16 cellular contexts compared by ENCODE assay signal in the genomic region with DNA sequence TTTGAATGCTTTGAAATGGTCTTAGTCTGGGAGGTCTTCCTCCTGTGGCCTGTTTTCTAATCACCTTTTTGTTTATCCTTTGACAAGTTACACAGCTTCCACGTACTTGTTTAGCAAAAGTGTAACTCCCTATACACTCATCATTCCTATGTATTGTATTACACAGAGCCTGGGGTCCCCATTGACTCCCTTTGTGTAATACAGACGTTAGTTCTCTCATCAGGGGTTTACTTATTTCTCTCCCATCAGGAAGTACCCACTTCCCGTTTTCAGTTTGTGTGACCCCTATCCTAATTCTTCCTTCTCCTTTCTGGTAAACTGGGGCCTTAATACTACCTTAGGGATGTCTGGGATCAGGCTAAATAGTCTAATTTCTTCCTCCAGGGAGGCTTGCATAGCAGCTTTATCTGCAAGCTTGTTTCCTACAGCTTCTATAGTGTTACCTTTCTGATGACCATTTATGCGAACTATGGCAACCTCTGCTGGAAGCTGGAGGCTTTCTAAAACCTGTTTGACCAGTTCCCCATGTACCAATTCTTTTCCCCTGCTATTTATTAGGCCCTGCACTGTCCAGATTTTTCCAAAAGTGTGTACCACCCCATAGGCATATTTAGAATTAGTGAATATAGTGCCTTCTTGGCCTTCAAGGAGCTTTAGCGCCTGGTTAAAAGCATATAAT. TPM values are rescaled to one million over a fixed set of nuclear protein-coding genes. Genes with fewer than 3 reads are reported as not detected.
DNase-seq lines count a peak whose midpoint lies in the region; ATAC-seq, FAIRE-seq and TF ChIP-seq lines count a peak whose summit lies in the region.
"Had no signal": no experiment of that assay in that cellular context is flagged by ENCODE, and none has a peak within 500 bp of the region (broad histone marks: within the 10 kb centered on the region; RNA-seq: fewer than 3 reads in every experiment).

No MANE protein-coding gene starts in this region.

- DNase-seq in NOMO-1 treated with DMSO at 0.1 percent for 48 hours (lab: John Stamatoyannopoulos, UW; ENCODE audit: unreplicated experiment): peak; percentile 54
- DNase-seq in NOMO-1 treated with dmso at 0.1 percent for 144 hours (lab: John Stamatoyannopoulos, UW; ENCODE audit: unreplicated experiment): no peak
- peak; percentile 62 for DNase-seq in LNCaP clone FGC (ENCODE audit: low read depth)
- DNase-seq in K562 (ENCODE audit: extremely low read depth in 1 of 4, low spot score in 3 of 4): no peak
- DNase-seq in prostate gland (ENCODE audit: low spot score): peak; percentile 15
- DNase-seq in activated CD4-positive, alpha-beta T cell treated with anti-CD3 and anti-CD28 coated beads, Interleukin-2, amount 50 U/mL, for 48 hours: no peak
- DNase-seq in hippocampal formation (lab: John Stamatoyannopoulos, UW): no peak
- no peak for DNase-seq in vagina (ENCODE audit: extremely low spot score in 2 of 2)
- DNase-seq: aorta, GDM1, kidney, midbrain, NCI-H446, nucleus accumbens had no signal

- H3K9ac ChIP-seq in K562 (ENCODE audit: insufficient read depth in 1 of 2, low read depth in 2 of 2, low read length in 2 of 2): no peak overlapping the region

- no TSS peak for BruUV-seq in K562 (replicated peaks; lab: Mats Ljungman, UMichigan)

- no peak overlapping the region for H3K27ac ChIP-seq in K562 (ENCODE audit: extremely low read depth, low read depth, low read length)
- H3K27ac ChIP-seq in prostate gland: no peak overlapping the region
- no peak overlapping the region for H3K27ac ChIP-seq in vagina

- H3K79me2 ChIP-seq in K562 (ENCODE audit: control insufficient read depth, insufficient read depth, low read length): peaks cover 100% of the 10 kb centered on the region

- no peak overlapping the region for H3K4me2 ChIP-seq in K562 (ENCODE audit: insufficient read depth, low read length)

- peaks cover 7% of the 10 kb centered on the region; the same call in 2 of the 3 replicates for H3K36me3 ChIP-seq in K562 (ENCODE audit: control insufficient read depth, insufficient read depth, low read length)
- H3K36me3 ChIP-seq in prostate gland: no peaks in the 10 kb centered on the region
- no peaks in the 10 kb centered on the region for H3K36me3 ChIP-seq in vagina
- H3K36me3 ChIP-seq: tibial nerve had no signal

- CTCF ChIA-PET in K562 (lab: Yijun Ruan, JAX; ENCODE audit: low intra/inter-chr PET ratio): no interaction called here

- no peaks in the 10 kb centered on the region for H3K27me3 ChIP-seq in K562 (ENCODE audit: control insufficient read depth in 2 of 2, insufficient read depth in 2 of 2, low read length in 2 of 2)
- H3K27me3 ChIP-seq in prostate gland (replicated peaks; ENCODE audit: insufficient read depth): no peaks in the 10 kb centered on the region
- no peaks in the 10 kb centered on the region for H3K27me3 ChIP-seq in vagina
- H3K27me3 ChIP-seq: tibial nerve had no signal

- intact Hi-C loops in K562 (cut with micrococcal nuclease): no loop called here
- intact Hi-C loops in prostate gland (cut with DNase I): no loop called here
- intact Hi-C loops in vagina (cut with DNase I): no loop called here

- POLR2A ChIA-PET in K562 (lab: Yijun Ruan, JAX): interaction anchor here (0.6 to 0.9 kb wide), 3 partner anchors 11 to 77 kb away, joined by 3 read pairs; no protein-coding TSS in a partner anchor

- H3K4me1 ChIP-seq in K562 (replicated peaks in 1 of 2; ENCODE audit: control insufficient read depth in 2 of 2, insufficient read depth in 2 of 2, low read length in 2 of 2) (peaks cover 7 to 20% of the 10 kb centered on the region in 2 experiments; a peak in 3 of 5 replicates), prostate gland (replicated peaks) (no peaks in the 10 kb centered on the region), vagina (peaks cover 65% of the 10 kb centered on the region)

- no peak for ATAC-seq in K562
- ATAC-seq: sciatic nerve had no signal

- H3K4me3 ChIP-seq in LNCaP clone FGC (ENCODE audit: low read depth, low read length) (0 out of 2 replicates have a peak overlapping the region, but pooled peaks have one; percentile 10), K562 (no peak overlapping the region), prostate gland (no peak overlapping the region), vagina (no peak overlapping the region)
- H3K4me3 ChIP-seq: tibial nerve had no signal

- no peaks in the 10 kb centered on the region for H3K9me1 ChIP-seq in K562 (ENCODE audit: control insufficient read depth, insufficient read depth, low read length)

- H3K9me3 ChIP-seq in K562 (replicated peaks; ENCODE audit: control insufficient read depth, insufficient read depth, low read depth, low read length) (no peaks in the 10 kb centered on the region), prostate gland (no peaks in the 10 kb centered on the region), vagina (no peaks in the 10 kb centered on the region)
- H3K9me3 ChIP-seq: tibial nerve had no signal

- TF ChIP-seq POLR2A in K562 (conservative IDR thresholded peaks at IDR 0.05) (no peak), prostate gland (IDR thresholded peaks at IDR 0.05) (no peak), vagina (IDR thresholded peaks at IDR 0.05) (no peak)

- H4K20me1 ChIP-seq in K562 (replicated peaks; ENCODE audit: control insufficient read depth, insufficient read depth, low read length): peaks cover 16% of the 10 kb centered on the region

- FAIRE-seq in K562 (lab: Jason Lieb, UNC): no peak
- FAIRE-seq: kidney had no signal

- TF ChIP-seq EP300 in K562 (IDR thresholded peaks at IDR 0.05; ENCODE audit: low read length): no peak

- TF ChIP-seq CTCF in LNCaP clone FGC (IDR thresholded peaks at IDR 0.05; ENCODE audit: control insufficient read depth, extremely low read depth, insufficient read depth): 0 out of 2 replicates have a peak, but pooled peaks have one; percentile 11
- TF ChIP-seq CTCF in K562 (IDR thresholded peaks at IDR 0.05 in 2 of 3, conservative IDR thresholded peaks at IDR 0.05 in 1 of 3; ENCODE audit: insufficient read depth in 2 of 3, low read depth in 1 of 3, low read length in 3 of 3): no peak
- TF ChIP-seq CTCF in prostate gland (IDR thresholded peaks at IDR 0.05): peak in 1 of 4 experiments; percentile 10
- no peak for TF ChIP-seq CTCF in vagina (IDR thresholded peaks at IDR 0.05)

- H2AFZ ChIP-seq in K562 (ENCODE audit: low read depth, low read length): no peak overlapping the region

- in situ Hi-C loops in K562 (cut with MboI): no loop called here

- TF ChIP-seq RAD21 in K562 (CRISPR knock-in tag; conservative IDR thresholded peaks at IDR 0.05 in 1 of 2, IDR thresholded peaks at IDR 0.05 in 1 of 2): no peak

- WGBS in K562 (ENCODE audit: insufficient coverage, low coverage, missing lambda C conversion rate): 64% methylated on average over 5 of the region's 5 CpGs
- 84% methylated on average over 5 of the region's 5 CpGs for WGBS in prostate gland

TF ChIP-seq in K562, 482 proteins besides CTCF, POLR2A, EP300 and RAD21:
- TF ChIP-seq C11orf30 (IDR thresholded peaks at IDR 0.05; ENCODE audit: low read depth): no peak
- TF ChIP-seq SPI1 (IDR thresholded peaks at IDR 0.05; ENCODE audit: borderline replicate concordance, low read depth, low read length): peak; percentile 78
- TF ChIP-seq CXXC5 (CRISPR knock-in tag; IDR thresholded peaks at IDR 0.05): no peak

RNA-seq across cellular contexts. Expression of a gene that starts 22.4 kb away (rescaled TPM):
- 56.8 and 107 TPM in 2 replicates for total RNA-seq in K562 (2011; cell fraction: chromatin; rRNA removed; ENCODE audit: low replicate concordance)
- total RNA-seq in K562 (2011; cell fraction: nucleolus; rRNA removed): 39.1 and 40.5 TPM in 2 replicates
- total RNA-seq in K562 (2011; cell fraction: nucleoplasm; rRNA removed): 58.4 and 98.3 TPM in 2 replicates
- 26.7 and 28.5 TPM in 2 replicates for total RNA-seq in K562 (2014; rRNA removed)
- total RNA-seq in K562 (2014; rRNA removed; fragmentation: Illumina TruSeq; extraction: Trizol): 85.8 and 97.1 TPM in 2 replicates
- total RNA-seq in K562 (2015; rRNA removed; fragmentation: Illumina TruSeq; extraction: Trizol): 86.1 and 96.4 TPM in 2 replicates
- total RNA-seq in K562 (2021): 73.1 and 77.2 TPM in 2 replicates
- 54.2 and 92.2 TPM in 2 replicates for polyA plus RNA-seq in K562 (2011; rRNA removed)
- polyA plus RNA-seq in K562 (2011; cell fraction: cytosol; rRNA removed): 25.6 and 49.0 TPM in 2 replicates
- polyA plus RNA-seq in K562 (2011; cell fraction: nucleus; rRNA removed): 51.2 and 66.2 TPM in 2 replicates
- polyA plus RNA-seq in K562 (2012): 72.7 and 118 TPM in 2 replicates
- polyA plus RNA-seq in K562 (2014; fragmentation: Illumina TruSeq; extraction: Trizol): 79.2 and 99.4 TPM in 2 replicates
- polyA plus RNA-seq in K562 (2014; fragmentation: Nextera tagmentation; extraction: Ambion mirVana): 10 to 100 TPM; 47.8 to 49.6 TPM
- polyA plus RNA-seq in K562 (2014; rRNA removed): 42.3 and 58.0 TPM in 2 replicates
- polyA minus RNA-seq in K562 (2011; rRNA and poly(A)+ RNA removed): 37.4 and 44.6 TPM in 2 replicates
- 36.6 and 38.2 TPM in 2 replicates for polyA minus RNA-seq in K562 (2011; cell fraction: cytosol; rRNA and poly(A)+ RNA removed)
- 20.3 and 24.0 TPM in 2 replicates for polyA minus RNA-seq in K562 (2011; cell fraction: nucleus; rRNA and poly(A)+ RNA removed)
- 10 to 100 TPM; 42.9 to 43.1 TPM for total RNA-seq in prostate gland
- 44.4 TPM for total RNA-seq in vagina

RNA-seq across cellular contexts. Expression of a gene that starts 43.1 kb away (rescaled TPM):
- total RNA-seq in K562 (2011; cell fraction: chromatin; rRNA removed; ENCODE audit: low replicate concordance): 59.6 and 88.6 TPM in 2 replicates
- 36.5 and 42.8 TPM in 2 replicates for total RNA-seq in K562 (2011; cell fraction: nucleolus; rRNA removed)
- total RNA-seq in K562 (2011; cell fraction: nucleoplasm; rRNA removed): 58.9 and 67.9 TPM in 2 replicates
- 9.3 and 17.9 TPM in 2 replicates for total RNA-seq in K562 (2014; rRNA removed)
- 16.7 and 17.4 TPM in 2 replicates for total RNA-seq in K562 (2014; rRNA removed; fragmentation: Illumina TruSeq; extraction: Trizol)
- total RNA-seq in K562 (2015; rRNA removed; fragmentation: Illumina TruSeq; extraction: Trizol): 11.5 and 14.3 TPM in 2 replicates
- total RNA-seq in K562 (2021): 24.6 and 32.9 TPM in 2 replicates
- polyA plus RNA-seq in K562 (2011; rRNA removed): 36.7 and 37.6 TPM in 2 replicates
- polyA plus RNA-seq in K562 (2011; cell fraction: cytosol; rRNA removed): 18.1 and 21.2 TPM in 2 replicates
- 32.0 and 53.9 TPM in 2 replicates for polyA plus RNA-seq in K562 (2011; cell fraction: nucleus; rRNA removed)
- polyA plus RNA-seq in K562 (2012): 9.6 and 20.6 TPM in 2 replicates
- 12.8 and 13.9 TPM in 2 replicates for polyA plus RNA-seq in K562 (2014; fragmentation: Illumina TruSeq; extraction: Trizol)
- 1 to 10 TPM; 6.2 to 8.8 TPM for polyA plus RNA-seq in K562 (2014; fragmentation: Nextera tagmentation; extraction: Ambion mirVana)
- 15.2 and 20.7 TPM in 2 replicates for polyA plus RNA-seq in K562 (2014; rRNA removed)
- 42.0 and 44.5 TPM in 2 replicates for polyA minus RNA-seq in K562 (2011; rRNA and poly(A)+ RNA removed)
- 21.0 and 33.3 TPM in 2 replicates for polyA minus RNA-seq in K562 (2011; cell fraction: cytosol; rRNA and poly(A)+ RNA removed)
- 24.0 and 38.5 TPM in 2 replicates for polyA minus RNA-seq in K562 (2011; cell fraction: nucleus; rRNA and poly(A)+ RNA removed)
- total RNA-seq in prostate gland: 10 to 100 TPM; 40.5 to 63.1 TPM
- total RNA-seq in vagina: 30.9 TPM

Comparison
In these comparisons a context has a peak if more than half of its experiments do, and no peak if none do; other contexts are left out.
1. DNase-seq: peak in NOMO-1 treated with DMSO at 0.1 percent for 48 hours (single experiment), LNCaP clone FGC (single experiment) and prostate gland (single experiment); none in NOMO-1 treated with dmso at 0.1 percent for 144 hours (single experiment), K562 (0 of 4), activated CD4-positive, alpha-beta T cell treated with anti-CD3 and anti-CD28 coated beads, Interleukin-2, amount 50 U/mL, for 48 hours (0 of 2), hippocampal formation (0 of 2) and vagina (0 of 2).